ENCODE assay signal across 8 cellular contexts in the genomic region with DNA sequence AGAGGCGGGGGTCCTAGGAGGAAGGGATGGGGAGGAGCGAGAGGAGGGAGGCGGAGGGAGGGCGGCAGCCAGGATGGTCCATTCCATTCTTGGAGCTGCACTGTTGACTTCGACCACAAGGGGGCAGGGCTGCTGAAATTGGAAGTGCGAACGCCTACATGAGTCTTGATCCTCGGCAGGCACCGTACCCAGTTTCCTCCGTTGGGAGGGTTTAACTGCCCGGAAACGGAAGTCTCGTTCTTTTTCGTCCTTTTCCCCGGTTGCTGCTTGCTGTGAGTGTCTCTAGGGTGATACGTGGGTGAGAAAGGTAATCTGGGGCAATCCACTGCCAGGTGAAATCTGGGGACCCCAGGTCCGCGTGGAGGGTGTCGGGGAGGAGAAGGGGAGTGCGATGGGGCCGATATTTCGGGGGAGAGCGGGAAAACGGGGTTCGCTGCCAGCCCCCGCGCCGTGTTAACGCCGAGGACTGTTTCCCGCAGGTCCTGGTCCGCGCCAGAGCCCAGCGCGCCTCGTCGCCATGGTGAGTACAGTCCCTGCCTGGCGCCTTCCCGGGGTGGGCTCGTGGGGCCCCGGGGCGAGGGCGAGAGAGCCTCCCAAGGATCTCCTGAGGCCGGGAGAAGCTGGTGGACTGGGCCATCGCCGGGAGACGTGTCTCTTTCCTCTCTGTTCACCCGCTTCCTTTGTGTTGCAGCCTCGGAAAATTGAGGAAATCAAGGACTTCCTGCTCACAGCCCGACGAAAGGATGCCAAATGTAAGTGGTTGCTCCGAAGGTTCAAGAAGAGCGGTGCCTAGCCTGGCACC. TPM values are rescaled to one million over a fixed set of nuclear protein-coding genes. Genes with fewer than 3 reads are reported as not detected.
A peak's percentile ranks its signal among the peaks of the same experiment; 100 is the strongest.
DNase-seq lines count a peak whose midpoint lies in the region; ATAC-seq and TF ChIP-seq lines count a peak whose summit lies in the region.

A gene (plus strand): TSS at position 240 of the 802 bp plus-strand sequence. CDS start 278 bp downstream, at position 518.

- peaks cover 45% of the 10 kb centered on the region for H3K4me1 Mint-ChIP-seq in activated CD4-positive, alpha-beta memory T cell treated with anti-CD3 and anti-CD28 coated beads, Interleukin-2, amount 10 ng/mL, durations not matched to agents 7 days and 5 days

- CTCF ChIA-PET in activated CD4-positive, alpha-beta memory T cell treated with anti-CD3 and anti-CD28 coated beads, Interleukin-2, amount 10 ng/mL, durations not matched to agents 7 days and 5 days (lab: Charles Lee), result interaction anchor here (0.6 to 2.6 kb wide), 15 partner anchors 9 to 616 kb away, joined by 3 to 10 read pairs (median 4); a partner anchor contains a TSS

- peaks cover 24% of the 10 kb centered on the region for H3K27me3 Mint-ChIP-seq in activated CD4-positive, alpha-beta memory T cell treated with anti-CD3 and anti-CD28 coated beads, Interleukin-2, amount 10 ng/mL, durations not matched to agents 7 days and 5 days

- peak; percentile 59 to 95 (median 93) for DNase-seq in C1 segment of cervical spinal cord (lab: John Stamatoyannopoulos, UW)
- peak; percentile 96 for DNase-seq in HK-2 (ENCODE audit: unreplicated experiment)
- peak; percentile 94 for DNase-seq in NCI-H82 treated with DMSO at 0.1 percent for 48 hours (lab: John Stamatoyannopoulos, UW; ENCODE audit: unreplicated experiment)
- DNase-seq in activated CD4-positive, alpha-beta memory T cell treated with anti-CD3 and anti-CD28 coated beads, Interleukin-2, amount 10 ng/mL, durations not matched to agents 7 days and 5 days, result peak; percentile 96
- DNase-seq in ecto neural progenitor cell (ENCODE audit: low spot score), result peak; percentile 99
- DNase-seq in lower leg skin (ENCODE audit: low spot score in 2 of 2), result peak; percentile 97 to 99
- peak; percentile 94 to 98 for DNase-seq in stimulated activated CD4-positive, alpha-beta T cell treated with anti-CD3 and anti-CD28 coated beads, Interleukin-4, amount 100 ng/mL, for 48 hours (ENCODE audit: low read depth in 2 of 2)

- POLR2A ChIA-PET in activated CD4-positive, alpha-beta memory T cell treated with anti-CD3 and anti-CD28 coated beads, Interleukin-2, amount 10 ng/mL, durations not matched to agents 7 days and 5 days (lab: Charles Lee), result interaction anchor here (0.7 to 4.0 kb wide), 11 partner anchors 8 to 175 kb away, joined by 3 to 36 read pairs (median 4); a partner anchor contains a TSS

- 0 to 1% methylated on average over 49 to 53 of the region's 53 CpGs for WGBS in lower leg skin, 2 donors

- peak within 1 kb of the TSS; percentile 91 for H3K27ac Mint-ChIP-seq in activated CD4-positive, alpha-beta memory T cell treated with anti-CD3 and anti-CD28 coated beads, Interleukin-2, amount 10 ng/mL, durations not matched to agents 7 days and 5 days

- H3K36me3 Mint-ChIP-seq in activated CD4-positive, alpha-beta memory T cell treated with anti-CD3 and anti-CD28 coated beads, Interleukin-2, amount 10 ng/mL, durations not matched to agents 7 days and 5 days (ENCODE audit: low read depth), result peaks cover 40% of the 10 kb centered on the region

- ATAC-seq in GM19328 (IDR thresholded peaks at IDR 0.05; ENCODE audit: unreplicated experiment), result peak; percentile 72

- TF ChIP-seq POLR2A in lower leg skin (IDR thresholded peaks at IDR 0.05), result peak in 1 of 2 donors; percentile 78

- peak in 2 of 3 donors; percentile 34 to 94 for TF ChIP-seq CTCF in lower leg skin (IDR thresholded peaks at IDR 0.05)

- peak within 1 kb of the TSS; percentile 98 for H3K4me3 Mint-ChIP-seq in activated CD4-positive, alpha-beta memory T cell treated with anti-CD3 and anti-CD28 coated beads, Interleukin-2, amount 10 ng/mL, durations not matched to agents 7 days and 5 days

- intact Hi-C loops in lower leg skin (cut with DNase I; ENCODE audit: low total_unique reads), result no loop called here

- H3K9me3 Mint-ChIP-seq in activated CD4-positive, alpha-beta memory T cell treated with anti-CD3 and anti-CD28 coated beads, Interleukin-2, amount 10 ng/mL, durations not matched to agents 7 days and 5 days, result no peaks in the 10 kb centered on the region

- H3K4me3 ChIP-seq in lower leg skin (ENCODE audit: low read depth, poor library complexity, severe bottlenecking), result peak within 1 kb of the TSS; percentile 74

RNA-seq across cellular contexts. Expression of the gene that starts here (rescaled TPM):
- 1,000 to 10,000 TPM; 1,064 to 1,066 TPM for total RNA-seq in activated CD4-positive, alpha-beta memory T cell treated with anti-CD3 and anti-CD28 coated beads, Interleukin-2, amount 10 ng/mL, durations not matched to agents 7 days and 5 days
- 1,000 to 10,000 TPM in 2 of 4 donors, 100 to 1,000 TPM in 2; 618 to 1,333 (median 950) TPM for total RNA-seq in lower leg skin

Comparison
In these comparisons a context has a peak if more than half of its experiments do, and no peak if none do; other contexts are left out.
1. Peak in every context shown above with its lines: DNase-seq, ATAC-seq and H3K4me3 ChIP-seq.